Comparison of ENCODE assay signal across 1 cellular context in genomic region chr11:119423459-119424254, GRCh38.
TF ChIP-seq lines count a peak whose summit lies in the region.

No MANE protein-coding gene starts in this region.

TF ChIP-seq in HepG2, 621 proteins besides CTCF, POLR2A, EP300 and RAD21 (continued from another document):
- TF ChIP-seq ETS1 (CRISPR knock-in tag; IDR thresholded peaks at IDR 0.05) (no peak), CENPBD1 (CRISPR knock-in tag; IDR thresholded peaks at IDR 0.05; ENCODE audit: borderline replicate concordance, low read depth) (no peak), ZNF329 (CRISPR knock-in tag; IDR thresholded peaks at IDR 0.05; ENCODE audit: low read depth) (no peak), E2F5 (CRISPR knock-in tag; conservative IDR thresholded peaks at IDR 0.05) (no peak), ZNF562 (CRISPR knock-in tag; IDR thresholded peaks at IDR 0.05; ENCODE audit: borderline replicate concordance) (no peak), SMAD1 (CRISPR knock-in tag; IDR thresholded peaks at IDR 0.05; ENCODE audit: borderline replicate concordance, low read depth) (no peak), ESRRA (CRISPR knock-in tag; IDR thresholded peaks at IDR 0.05; ENCODE audit: low read depth) (no peak), FIP1L1 (IDR thresholded peaks at IDR 0.05; ENCODE audit: borderline replicate concordance, insufficient read depth, low read depth, low read length) (no peak), PHF20 (CRISPR knock-in tag; IDR thresholded peaks at IDR 0.05) (no peak), FOSL1 (CRISPR knock-in tag; IDR thresholded peaks at IDR 0.05; ENCODE audit: borderline replicate concordance) (no peak), TFE3 (CRISPR knock-in tag; IDR thresholded peaks at IDR 0.05) (no peak), SALL1 (CRISPR knock-in tag; IDR thresholded peaks at IDR 0.05) (no peak), HCFC1 (IDR thresholded peaks at IDR 0.05; ENCODE audit: low read depth, low read length) (no peak)
